In the genomic region with DNA sequence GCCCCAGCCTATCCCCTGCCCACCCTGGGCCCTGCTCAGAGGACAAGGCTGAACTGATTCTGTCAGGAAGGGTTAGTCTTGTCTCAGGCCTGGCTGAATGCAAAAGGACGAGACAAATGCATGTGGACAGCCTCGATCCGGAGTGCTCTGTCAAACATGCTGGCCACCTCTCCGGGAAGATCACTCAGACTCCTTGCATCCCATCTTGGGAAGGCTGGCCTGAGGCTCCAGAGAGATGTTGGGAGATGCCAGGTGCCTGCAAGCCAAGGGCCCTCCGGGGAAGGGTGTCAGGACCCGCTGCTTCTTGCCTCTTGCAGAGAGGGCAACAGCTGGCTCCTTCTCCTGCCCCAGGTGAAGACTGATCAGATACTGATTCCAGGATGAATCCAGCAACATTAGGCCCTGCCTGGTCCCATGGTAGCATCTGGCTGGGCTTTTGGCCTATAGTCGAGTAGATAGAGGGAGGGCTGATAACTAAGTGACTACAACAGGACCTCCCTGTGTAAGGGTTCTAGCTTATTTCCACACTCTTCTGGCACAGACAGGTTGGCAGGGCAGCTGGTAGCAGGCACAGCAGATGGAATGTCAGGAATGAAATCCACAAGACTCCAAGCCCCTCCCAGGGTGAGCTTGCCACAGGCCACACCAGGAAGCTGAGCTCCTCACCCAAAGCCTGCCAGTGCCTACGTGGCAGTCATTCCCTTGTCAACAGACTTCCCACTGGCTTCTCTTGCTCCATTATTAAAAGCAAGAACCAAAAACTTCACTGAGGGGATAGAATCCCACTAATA, we compare ENCODE assay signal across 19 cellular contexts. TPM values are rescaled to one million over a fixed set of nuclear protein-coding genes. Genes with fewer than 3 reads are reported as not detected.
DNase-seq lines count a peak whose midpoint lies in the region; ATAC-seq, FAIRE-seq and TF ChIP-seq lines count a peak whose summit lies in the region.
"Had no signal": no experiment of that assay in that cellular context is flagged by ENCODE, and none has a peak within 500 bp of the region (broad histone marks: within the 10 kb centered on the region; RNA-seq: fewer than 3 reads in every experiment).

No MANE protein-coding gene starts in this region.

- FAIRE-seq in urothelium cell line (lab: Jason Lieb, UNC) (peak; percentile 91), kidney (lab: Jason Lieb, UNC) (no peak)
- FAIRE-seq: TTC549 had no signal

- peak; percentile 53 for ATAC-seq in Right ventricle myocardium superior (ENCODE audit: poor library complexity)

- peaks cover 6% of the 10 kb centered on the region for H3K4me1 ChIP-seq in left ventricle myocardium inferior
- no peaks in the 10 kb centered on the region for H3K4me1 ChIP-seq in kidney (ENCODE audit: control insufficient read depth in 1 of 2, insufficient read depth in 1 of 2, low read depth in 1 of 2, low read length in 2 of 2)
- H3K4me1 ChIP-seq: heart right ventricle, testis had no signal

- no peak overlapping the region for H3K9ac ChIP-seq in kidney (ENCODE audit: low read length in 2 of 2)

- H3K36me3 ChIP-seq in left ventricle myocardium inferior (no peaks in the 10 kb centered on the region), kidney epithelial cell (ENCODE audit: control insufficient read depth, insufficient read depth, low read length) (no peaks in the 10 kb centered on the region), kidney (ENCODE audit: control insufficient read depth in 1 of 2, insufficient read depth in 2 of 2, low read length in 2 of 2) (no peaks in the 10 kb centered on the region)
- H3K36me3 ChIP-seq: heart right ventricle, neutrophil had no signal

- H3K4me3 ChIP-seq in left ventricle myocardium inferior (no peak overlapping the region), kidney epithelial cell (ENCODE audit: low read depth, low read length) (no peak overlapping the region), kidney (ENCODE audit: low read length in 2 of 2) (no peak overlapping the region)
- H3K4me3 ChIP-seq: heart right ventricle, testis had no signal

- TF ChIP-seq CTCF in left ventricle myocardium inferior (IDR thresholded peaks at IDR 0.05; ENCODE audit: borderline replicate concordance) (no peak), kidney epithelial cell (IDR thresholded peaks at IDR 0.05; ENCODE audit: insufficient read depth, low read length, poor library complexity, severe bottlenecking) (no peak), kidney (IDR thresholded peaks at IDR 0.05; ENCODE audit: borderline replicate concordance, extremely low read depth, insufficient read depth) (no peak)

- H3K27me3 ChIP-seq in left ventricle myocardium inferior (ENCODE audit: low read depth) (no peaks in the 10 kb centered on the region), kidney epithelial cell (ENCODE audit: control insufficient read depth, insufficient read depth, low read length) (no peaks in the 10 kb centered on the region)
- H3K27me3 ChIP-seq: neutrophil, testis had no signal

- in situ Hi-C loops in KBM-7 (cut with MboI; ENCODE audit: low pct_unique_long_range_greater_than_20kb, low sequenced_read_pairs), result no loop called here

- H3K27ac ChIP-seq in left ventricle myocardium inferior (replicated peaks) (no peak overlapping the region), kidney (ENCODE audit: low read depth in 2 of 2, low read length in 2 of 2) (no peak overlapping the region)
- H3K27ac ChIP-seq: heart right ventricle, neutrophil, testis had no signal

- DNase-seq in Right ventricle myocardium superior, result no peak
- DNase-seq in left ventricle myocardium inferior, result no peak
- DNase-seq in SW480 (ENCODE audit: low spot score), result peak; percentile 75
- peak; percentile 32 for DNase-seq in kidney epithelial cell (ENCODE audit: low read depth)
- peak; percentile 77 for DNase-seq in urothelium cell line (ENCODE audit: low spot score)
- DNase-seq in amygdala (lab: John Stamatoyannopoulos, UW), result no peak
- DNase-seq in KBM-7, result no peak
- DNase-seq in kidney, result no peak
- DNase-seq: activated naive CD4-positive, alpha-beta T cell treated with anti-CD3 and anti-CD28 coated beads for 36 hours; central memory CD4-positive, alpha-beta T cell; heart right ventricle; NCI-H1417 treated with DMSO at 0.1 percent for 48 hours; NCI-H526 treated with DMSO at 0.1 percent for 48 hours; SIG-M5; testis had no signal

- no peaks in the 10 kb centered on the region for H3K9me3 ChIP-seq in left ventricle myocardium inferior (replicated peaks)
- no peaks in the 10 kb centered on the region for H3K9me3 ChIP-seq in kidney (ENCODE audit: control insufficient read depth in 1 of 2, low read length in 2 of 2)
- H3K9me3 ChIP-seq: heart right ventricle, neutrophil, testis had no signal

- intact Hi-C loops in Right ventricle myocardium superior (cut with DNase I), result no loop called here
- intact Hi-C loops in left ventricle myocardium inferior (cut with micrococcal nuclease), result no loop called here
- intact Hi-C loops in kidney (cut with DNase I), result no loop called here

RNA-seq across cellular contexts. Expression of a gene that starts 20.5 kb away (rescaled TPM):
- total RNA-seq in Right ventricle myocardium superior, result not detected
- total RNA-seq in left ventricle myocardium inferior, result not detected
- total RNA-seq in kidney epithelial cell, result not detected in 2 replicates
- not detected for total RNA-seq in kidney
- polyA plus RNA-seq in kidney (ENCODE audit: insufficient read depth, low read depth, low replicate concordance), result not detected
- total RNA-seq: activated naive CD4-positive, alpha-beta T cell treated with anti-CD3 and anti-CD28 coated beads for 36 hours; heart right ventricle; liver had no signal
- polyA plus RNA-seq: IgD-negative memory B cell, liver had no signal

RNA-seq across cellular contexts. Expression of a gene that starts 44.6 kb away (rescaled TPM):
- total RNA-seq in Right ventricle myocardium superior (10.8 TPM), left ventricle myocardium inferior (7.1 TPM), kidney epithelial cell (38.8 and 45.7 TPM in 2 replicates), kidney (25.4 TPM)
- polyA plus RNA-seq in kidney (ENCODE audit: insufficient read depth, low read depth, low replicate concordance), result 6.7 TPM

Comparison
In these comparisons a context has a peak if more than half of its experiments do, and no peak if none do; other contexts are left out.
1. DNase-seq: peak in SW480 (single experiment), kidney epithelial cell (single experiment) and urothelium cell line (single experiment); none in Right ventricle myocardium superior (single experiment), left ventricle myocardium inferior (single experiment), amygdala (0 of 56), KBM-7 (single experiment) and kidney (single experiment).